Comparison of ENCODE assay signal across 17 cellular contexts in genomic region chr16:58586340-58587030, GRCh38. TPM values are rescaled to one million over a fixed set of nuclear protein-coding genes. Genes with fewer than 3 reads are reported as not detected.
DNase-seq lines count a peak whose midpoint lies in the region; ATAC-seq and TF ChIP-seq lines count a peak whose summit lies in the region.
"Had no signal": no experiment of that assay in that cellular context is flagged by ENCODE, and none has a peak within 500 bp of the region (broad histone marks: within the 10 kb centered on the region; RNA-seq: fewer than 3 reads in every experiment).

No MANE protein-coding gene starts in this region.

- peaks cover 17% of the 10 kb centered on the region for H3K4me1 Mint-ChIP-seq in activated T-cell treated with anti-CD3 and anti-CD28 coated beads, Interleukin-2, amount 50 U/mL, for 72 hours (ENCODE audit: low read depth)
- no peaks in the 10 kb centered on the region for H3K4me1 Mint-ChIP-seq in HFFc6 (ENCODE audit: low read depth)
- H3K4me1 Mint-ChIP-seq in activated naive CD8-positive, alpha-beta T cell treated with anti-CD3 and anti-CD28 coated beads, Interleukin-2, amount 10 ng/mL, durations not matched to agents 7 days and 5 days = peaks cover 19% of the 10 kb centered on the region
- no peaks in the 10 kb centered on the region for H3K4me1 Mint-ChIP-seq in osteocyte (ENCODE audit: unreplicated experiment)

- no peaks in the 10 kb centered on the region for H3K9me3 Mint-ChIP-seq in activated T-cell treated with anti-CD3 and anti-CD28 coated beads, Interleukin-2, amount 50 U/mL, for 72 hours
- H3K9me3 Mint-ChIP-seq in HFFc6 (no peaks in the 10 kb centered on the region), osteocyte (ENCODE audit: unreplicated experiment) (no peaks in the 10 kb centered on the region)
- no peaks in the 10 kb centered on the region for H3K9me3 Mint-ChIP-seq in activated naive CD8-positive, alpha-beta T cell treated with anti-CD3 and anti-CD28 coated beads, Interleukin-2, amount 10 ng/mL, durations not matched to agents 7 days and 5 days
- H3K9me3 Mint-ChIP-seq: CD4-positive, CD25-positive, alpha-beta regulatory T cell had no signal

- intact Hi-C loops in Right ventricle myocardium superior (cut with DNase I) = no loop called here

- peak overlapping the region; percentile 59 for H3K27ac Mint-ChIP-seq in activated T-cell treated with anti-CD3 and anti-CD28 coated beads, Interleukin-2, amount 50 U/mL, for 72 hours
- H3K27ac Mint-ChIP-seq in HFFc6 (0 out of 2 replicates have a peak overlapping the region, but pooled peaks have one; percentile 25), osteocyte (ENCODE audit: unreplicated experiment) (peak overlapping the region; percentile 18)
- peak overlapping the region; percentile 71 for H3K27ac Mint-ChIP-seq in activated naive CD8-positive, alpha-beta T cell treated with anti-CD3 and anti-CD28 coated beads, Interleukin-2, amount 10 ng/mL, durations not matched to agents 7 days and 5 days

- no peak for TF ChIP-seq CTCF in HFFc6 (IDR thresholded peaks at IDR 0.05)
- TF ChIP-seq CTCF in osteocyte (IDR thresholded peaks at IDR 0.05) = no peak

- no peaks in the 10 kb centered on the region for H3K27me3 Mint-ChIP-seq in activated T-cell treated with anti-CD3 and anti-CD28 coated beads, Interleukin-2, amount 50 U/mL, for 72 hours (ENCODE audit: low read depth)
- H3K27me3 Mint-ChIP-seq in HFFc6 (ENCODE audit: insufficient read depth) (no peaks in the 10 kb centered on the region), osteocyte (ENCODE audit: unreplicated experiment) (no peaks in the 10 kb centered on the region)
- no peaks in the 10 kb centered on the region for H3K27me3 Mint-ChIP-seq in activated naive CD8-positive, alpha-beta T cell treated with anti-CD3 and anti-CD28 coated beads, Interleukin-2, amount 10 ng/mL, durations not matched to agents 7 days and 5 days
- H3K27me3 Mint-ChIP-seq: CD4-positive, CD25-positive, alpha-beta regulatory T cell had no signal

- H3K36me3 Mint-ChIP-seq in activated T-cell treated with anti-CD3 and anti-CD28 coated beads, Interleukin-2, amount 50 U/mL, for 72 hours (ENCODE audit: insufficient read depth in 2 of 2) = peaks cover 3 to 40% of the 10 kb centered on the region in 2 donors
- H3K36me3 Mint-ChIP-seq in HFFc6 (ENCODE audit: low read depth) (peaks cover 26% of the 10 kb centered on the region), osteocyte (ENCODE audit: unreplicated experiment) (peaks cover 45% of the 10 kb centered on the region)
- peaks cover 45% of the 10 kb centered on the region for H3K36me3 Mint-ChIP-seq in activated naive CD8-positive, alpha-beta T cell treated with anti-CD3 and anti-CD28 coated beads, Interleukin-2, amount 10 ng/mL, durations not matched to agents 7 days and 5 days

- POLR2A ChIA-PET in activated naive CD8-positive, alpha-beta T cell treated with anti-CD3 and anti-CD28 coated beads, Interleukin-2, amount 10 ng/mL, durations not matched to agents 7 days and 5 days (lab: Charles Lee) = no interaction called here

- H3K4me3 Mint-ChIP-seq in activated T-cell treated with anti-CD3 and anti-CD28 coated beads, Interleukin-2, amount 50 U/mL, for 72 hours = no peak overlapping the region
- H3K4me3 Mint-ChIP-seq in HFFc6 (no peak overlapping the region), osteocyte (ENCODE audit: unreplicated experiment) (no peak overlapping the region)
- no peak overlapping the region for H3K4me3 Mint-ChIP-seq in activated naive CD8-positive, alpha-beta T cell treated with anti-CD3 and anti-CD28 coated beads, Interleukin-2, amount 10 ng/mL, durations not matched to agents 7 days and 5 days
- H3K4me3 Mint-ChIP-seq: CD4-positive, CD25-positive, alpha-beta regulatory T cell had no signal

- ATAC-seq in activated T-cell treated with anti-CD3 and anti-CD28 coated beads, Interleukin-2, amount 50 U/mL, for 72 hours (replicated peaks in 1 of 2) = no peak
- no peak for ATAC-seq in activated naive CD8-positive, alpha-beta T cell treated with anti-CD3 and anti-CD28 coated beads, Interleukin-2, amount 10 ng/mL, durations not matched to agents 7 days and 5 days (ENCODE audit: low read depth)
- no peak for ATAC-seq in Right ventricle myocardium superior (ENCODE audit: poor library complexity)

- no peak for DNase-seq in activated T-cell treated with anti-CD3 and anti-CD28 coated beads, Interleukin-2, amount 50 U/mL, for 72 hours
- no peak for DNase-seq in activated T-cell treated with anti-CD3 and anti-CD28 coated beads, Interleukin-2, amount 50 U/mL, for 1 hour
- no peak for DNase-seq in HFFc6
- no peak for DNase-seq in activated naive CD8-positive, alpha-beta T cell treated with anti-CD3 and anti-CD28 coated beads, Interleukin-2, amount 10 ng/mL, durations not matched to agents 7 days and 5 days
- DNase-seq in osteocyte (ENCODE audit: extremely low spot score, unreplicated experiment) = no peak
- DNase-seq in dermis blood vessel endothelial cell = no peak
- DNase-seq in Right ventricle myocardium superior = no peak
- DNase-seq: CD4-positive, CD25-positive, alpha-beta regulatory T cell; EL; GOT3; NCI-H1105; NCI-H1694; NCI-H2107; NCI-H226; NCI-H69; NK-92 treated with Interleukin-12 subunit alpha and Interleukin-12 subunit beta, amount 100 ng/mL, for 24 hours; SIG-M5 had no signal

RNA-seq across cellular contexts. Expression of gene CNOT1, which starts 43.1 kb away (rescaled TPM):
- total RNA-seq in activated T-cell treated with anti-CD3 and anti-CD28 coated beads, Interleukin-2, amount 50 U/mL, for 72 hours = 100 to 1,000 TPM; 295 to 315 TPM
- 100 to 1,000 TPM; 114 to 139 (median 121) TPM for total RNA-seq in HFFc6 (2021; fragmentation: NEBNext Ultra II Directional; extraction: Animal tissue kit (Norgen Biotek cat#: 25700))
- 100 to 1,000 TPM; 242 to 249 TPM for total RNA-seq in activated naive CD8-positive, alpha-beta T cell treated with anti-CD3 and anti-CD28 coated beads, Interleukin-2, amount 10 ng/mL, durations not matched to agents 7 days and 5 days
- total RNA-seq in osteocyte = 122 and 131 TPM in 2 replicates
- total RNA-seq in dermis blood vessel endothelial cell = 93.6 and 197 TPM in 2 replicates
- total RNA-seq in Right ventricle myocardium superior = 68.3 TPM

Comparison
In these comparisons a context has a peak if more than half of its experiments do, and no peak if none do; other contexts are left out.
1. H3K27ac Mint-ChIP-seq: peak in every context shown above with its lines; median percentile 71 in activated naive CD8-positive, alpha-beta T cell treated with anti-CD3 and anti-CD28 coated beads, Interleukin-2, amount 10 ng/mL, durations not matched to agents 7 days and 5 days; 59 in activated T-cell treated with anti-CD3 and anti-CD28 coated beads, Interleukin-2, amount 50 U/mL, for 72 hours; 25 in HFFc6; 18 in osteocyte.